ENCODE assay signal across 1 cellular context in the genomic region with DNA sequence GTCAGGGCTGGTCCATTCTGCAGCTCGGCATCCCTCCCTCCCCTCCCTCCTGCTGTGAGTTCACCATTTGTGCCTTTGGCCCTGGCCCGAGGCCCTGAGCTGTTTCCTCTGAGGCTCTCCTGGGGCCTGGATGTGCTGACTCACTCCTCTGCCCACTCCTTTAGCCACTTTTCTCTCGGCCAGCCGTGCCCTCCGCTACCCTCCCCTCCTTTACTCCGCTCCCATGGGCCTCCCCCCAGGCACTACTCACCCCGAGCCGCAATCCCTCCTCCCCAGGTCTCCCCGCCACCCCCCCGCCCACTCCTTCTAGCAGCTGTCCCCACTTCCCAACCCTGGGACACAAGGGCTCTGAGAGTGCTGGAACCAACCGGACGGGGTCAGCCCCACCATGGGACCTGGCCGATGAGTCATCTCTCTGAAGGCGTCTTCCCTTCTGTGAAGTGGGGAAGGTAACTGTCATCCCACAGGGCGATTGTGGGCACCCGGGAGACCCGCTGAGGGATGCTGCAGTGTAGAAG.
A peak's percentile ranks its signal among the peaks of the same experiment; 100 is the strongest.
TF ChIP-seq lines count a peak whose summit lies in the region.

No MANE protein-coding gene starts in this region.

TF ChIP-seq in HEK293, 187 proteins besides CTCF, POLR2A, EP300 and RAD21 (continued from another document):
- TF ChIP-seq, protein P1, sequence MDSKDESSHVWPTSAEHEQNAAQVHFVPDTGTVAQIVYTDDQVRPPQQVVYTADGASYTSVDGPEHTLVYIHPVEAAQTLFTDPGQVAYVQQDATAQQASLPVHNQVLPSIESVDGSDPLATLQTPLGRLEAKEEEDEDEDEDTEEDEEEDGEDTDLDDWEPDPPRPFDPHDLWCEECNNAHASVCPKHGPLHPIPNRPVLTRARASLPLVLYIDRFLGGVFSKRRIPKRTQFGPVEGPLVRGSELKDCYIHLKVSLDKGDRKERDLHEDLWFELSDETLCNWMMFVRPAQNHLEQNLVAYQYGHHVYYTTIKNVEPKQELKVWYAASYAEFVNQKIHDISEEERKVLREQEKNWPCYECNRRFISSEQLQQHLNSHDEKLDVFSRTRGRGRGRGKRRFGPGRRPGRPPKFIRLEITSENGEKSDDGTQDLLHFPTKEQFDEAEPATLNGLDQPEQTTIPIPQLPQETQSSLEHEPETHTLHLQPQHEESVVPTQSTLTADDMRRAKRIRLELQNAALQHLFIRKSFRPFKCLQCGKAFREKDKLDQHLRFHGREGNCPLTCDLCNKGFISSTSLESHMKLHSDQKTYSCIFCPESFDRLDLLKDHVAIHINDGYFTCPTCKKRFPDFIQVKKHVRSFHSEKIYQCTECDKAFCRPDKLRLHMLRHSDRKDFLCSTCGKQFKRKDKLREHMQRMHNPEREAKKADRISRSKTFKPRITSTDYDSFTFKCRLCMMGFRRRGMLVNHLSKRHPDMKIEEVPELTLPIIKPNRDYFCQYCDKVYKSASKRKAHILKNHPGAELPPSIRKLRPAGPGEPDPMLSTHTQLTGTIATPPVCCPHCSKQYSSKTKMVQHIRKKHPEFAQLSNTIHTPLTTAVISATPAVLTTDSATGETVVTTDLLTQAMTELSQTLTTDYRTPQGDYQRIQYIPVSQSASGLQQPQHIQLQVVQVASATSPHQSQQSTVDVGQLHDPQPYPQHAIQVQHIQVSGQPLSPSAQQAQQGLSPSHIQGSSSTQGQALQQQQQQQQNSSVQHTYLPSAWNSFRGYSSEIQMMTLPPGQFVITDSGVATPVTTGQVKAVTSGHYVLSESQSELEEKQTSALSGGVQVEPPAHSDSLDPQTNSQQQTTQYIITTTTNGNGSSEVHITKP (tag by site-specific recombination; IDR thresholded peaks at IDR 0.05): peak; percentile 57
- TF ChIP-seq ZNF600 (tag by site-specific recombination; IDR thresholded peaks at IDR 0.05): no peak
- TF ChIP-seq, protein P2, sequence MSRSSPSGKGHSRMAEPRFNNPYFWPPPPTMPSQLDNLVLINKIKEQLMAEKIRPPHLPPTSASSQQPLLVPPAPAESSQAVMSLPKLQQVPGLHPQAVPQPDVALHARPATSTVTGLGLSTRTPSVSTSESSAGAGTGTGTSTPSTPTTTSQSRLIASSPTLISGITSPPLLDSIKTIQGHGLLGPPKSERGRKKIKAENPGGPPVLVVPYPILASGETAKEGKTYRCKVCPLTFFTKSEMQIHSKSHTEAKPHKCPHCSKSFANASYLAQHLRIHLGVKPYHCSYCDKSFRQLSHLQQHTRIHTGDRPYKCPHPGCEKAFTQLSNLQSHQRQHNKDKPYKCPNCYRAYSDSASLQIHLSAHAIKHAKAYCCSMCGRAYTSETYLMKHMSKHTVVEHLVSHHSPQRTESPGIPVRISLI (tag by site-specific recombination; IDR thresholded peaks at IDR 0.05): no peak
